29 cellular contexts compared by ENCODE assay signal in the genomic region with DNA sequence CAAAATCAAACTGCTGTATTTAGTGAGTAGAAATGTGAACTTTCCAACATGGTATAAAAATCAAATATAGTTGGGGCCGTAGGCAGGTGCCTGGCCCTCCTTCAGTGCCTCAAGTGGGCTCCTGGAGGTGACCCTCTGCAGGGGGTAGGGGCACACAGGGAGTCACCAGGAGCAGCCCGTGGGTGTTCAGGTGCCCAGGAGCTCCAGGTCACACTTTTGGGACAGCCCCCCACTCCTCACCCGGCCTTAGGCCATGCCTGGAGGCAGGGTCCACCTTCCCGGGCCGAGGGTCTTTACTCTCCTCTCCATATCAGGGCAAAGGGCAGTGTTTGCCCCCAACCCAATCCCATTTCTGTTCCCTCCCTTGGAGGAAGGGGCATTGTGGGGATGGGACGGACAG.
DNase-seq lines count a peak whose midpoint lies in the region; ATAC-seq and TF ChIP-seq lines count a peak whose summit lies in the region.
"Had no signal": no experiment of that assay in that cellular context is flagged by ENCODE, and none has a peak within 500 bp of the region (broad histone marks: within the 10 kb centered on the region; RNA-seq: fewer than 3 reads in every experiment).

No MANE protein-coding gene starts in this region.

- H2AFZ ChIP-seq in HCT116 (ENCODE audit: low read depth, low read length, poor library complexity, severe bottlenecking) = no peak overlapping the region

- no peaks in the 10 kb centered on the region for H4K20me1 ChIP-seq in HCT116 (ENCODE audit: insufficient read depth)
- H4K20me1 ChIP-seq: BLaER1; BLaER1 treated with 17β-estradiol and CSF1 and Interleukin-3, amounts not matched to agents 10 nM and 100 nM had no signal

- peaks cover 26% of the 10 kb centered on the region for H3K79me2 ChIP-seq in HCT116 (ENCODE audit: insufficient read depth, low read length)

- no peaks in the 10 kb centered on the region for H3K9me2 ChIP-seq in HCT116 (ENCODE audit: insufficient read depth)

- TF ChIP-seq CTCF in HCT116 (IDR thresholded peaks at IDR 0.05 in 2 of 3, conservative IDR thresholded peaks at IDR 0.05 in 1 of 3; ENCODE audit: borderline replicate concordance in 1 of 3, insufficient read depth in 1 of 3, low read depth in 2 of 3, low read length in 2 of 3) = no peak
- TF ChIP-seq CTCF in upper lobe of right lung (IDR thresholded peaks at IDR 0.05) = no peak

- intact Hi-C loops in HCT116 (cut with micrococcal nuclease) (no loop called here), upper lobe of right lung (cut with DNase I) (no loop called here)

- peaks cover 5 to 17% of the 10 kb centered on the region in 2 experiments; a peak in 1 of 4 replicates for H3K9me3 ChIP-seq in HCT116 (ENCODE audit: control insufficient read depth in 1 of 2, insufficient read depth in 1 of 2, low read depth in 1 of 2, low read length in 2 of 2)
- H3K9me3 ChIP-seq in upper lobe of right lung = no peaks in the 10 kb centered on the region
- H3K9me3 ChIP-seq: BE2C, Caco-2 had no signal

- RAD21 ChIA-PET in HCT116 (lab: Charles Lee; ENCODE audit: low non-redundant PET in 1 of 2, low total read pairs in 2 of 2, uncharacterized antibody in 2 of 2, unreplicated experiment in 2 of 2) = no interaction called here

- H3K4me3 ChIP-seq in HCT116 (replicated peaks in 1 of 2; ENCODE audit: low read depth in 1 of 2, low read length in 2 of 2) (no peak overlapping the region), upper lobe of right lung (no peak overlapping the region)
- H3K4me3 ChIP-seq: A549; BLaER1; BLaER1 treated with 17β-estradiol and CSF1 and Interleukin-3, amounts not matched to agents 10 nM and 100 nM had no signal

- CTCF ChIA-PET in HCT116 (lab: Charles Lee) = no interaction called here

- no peak for ATAC-seq in HCT116
- peak; percentile 33 for ATAC-seq in upper lobe of right lung
- ATAC-seq: A549; CD8-positive, alpha-beta T cell had no signal

- H3K36me3 ChIP-seq in HCT116 (ENCODE audit: control insufficient read depth in 1 of 2, insufficient read depth in 2 of 2, low read length in 2 of 2) (no peaks in the 10 kb centered on the region; a peak in 1 of 4 replicates), upper lobe of right lung (no peaks in the 10 kb centered on the region)
- H3K36me3 ChIP-seq: BE2C; BLaER1; BLaER1 treated with 17β-estradiol and CSF1 and Interleukin-3, amounts not matched to agents 10 nM and 100 nM had no signal

- no peak overlapping the region for H3K9ac ChIP-seq in HCT116 (ENCODE audit: low read length)
- H3K9ac ChIP-seq: BLaER1; BLaER1 treated with 17β-estradiol and CSF1 and Interleukin-3, amounts not matched to agents 10 nM and 100 nM had no signal

- TF ChIP-seq RAD21 in HCT116 (IDR thresholded peaks at IDR 0.05; ENCODE audit: low read depth) = no peak

- DNase-seq in HCT116 (ENCODE audit: low read depth, low spot score) = no peak
- no peak for DNase-seq in upper lobe of right lung
- DNase-seq in NCI-H2029 (lab: John Stamatoyannopoulos, UW) = no peak
- no peak for DNase-seq in NCI-H1092 treated with DMSO at 0.1 percent for 48 hours (lab: John Stamatoyannopoulos, UW)
- DNase-seq: 8988T; ACHN; AML-193; BE2C; C1 segment of cervical spinal cord; Caco-2; Calu3; CD4-positive, alpha-beta memory T cell; CD4-positive, alpha-beta T cell; CD4-positive, CD25-positive, alpha-beta regulatory T cell; CD8-positive, alpha-beta memory T cell; CD8-positive, alpha-beta T cell; COR-L47; DMS 273 treated with DMSO at 0.1 percent for 48 hours; DMS153; DMS53; DMS79; DMS79 treated with DMSO at 0.1 percent for 48 hours; DND-41; EL had no signal

- no peak for TF ChIP-seq POLR2A in HCT116 (IDR thresholded peaks at IDR 0.05; ENCODE audit: borderline replicate concordance, extremely low read depth, insufficient read depth, insufficient read length)

- peaks cover 44 to 48% of the 10 kb centered on the region in 2 experiments for H3K4me1 ChIP-seq in HCT116 (ENCODE audit: control insufficient read depth in 1 of 2, insufficient read depth in 2 of 2, low read length in 2 of 2)
- H3K4me1 ChIP-seq in upper lobe of right lung = no peaks in the 10 kb centered on the region
- H3K4me1 ChIP-seq: BE2C; BLaER1; BLaER1 treated with 17β-estradiol and CSF1 and Interleukin-3, amounts not matched to agents 10 nM and 100 nM; Caco-2 had no signal

- POLR2A ChIA-PET in HCT116 (lab: Charles Lee) = interaction anchor here (0.7 kb wide), 1 partner anchor 17 kb away, joined by 3 read pairs; no protein-coding TSS in a partner anchor

- no peak overlapping the region for H3K4me2 ChIP-seq in HCT116 (ENCODE audit: low read length)
- H3K4me2 ChIP-seq: A549; BLaER1; BLaER1 treated with 17β-estradiol and CSF1 and Interleukin-3, amounts not matched to agents 10 nM and 100 nM had no signal

- H3K27me3 ChIP-seq in HCT116 (ENCODE audit: insufficient read depth, low read length) (no peaks in the 10 kb centered on the region), upper lobe of right lung (no peaks in the 10 kb centered on the region)
- H3K27me3 ChIP-seq: BLaER1; BLaER1 treated with 17β-estradiol and CSF1 and Interleukin-3, amounts not matched to agents 10 nM and 100 nM had no signal

- H3K27ac ChIP-seq in HCT116 (ENCODE audit: low read depth, low read length) = peak overlapping the region; percentile 99
- H3K27ac ChIP-seq in upper lobe of right lung = no peak overlapping the region
- H3K27ac ChIP-seq: 22Rv1; BLaER1; BLaER1 treated with 17β-estradiol and CSF1 and Interleukin-3, amounts not matched to agents 10 nM and 100 nM; C4-2B had no signal

- no TSS peak for BruUV-seq in HCT116 (replicated peaks; lab: Mats Ljungman, UMichigan)

TF ChIP-seq in HCT116, 20 proteins besides CTCF, POLR2A, EP300 and RAD21:
- TF ChIP-seq POLR2AphosphoS5 (IDR thresholded peaks at IDR 0.05; ENCODE audit: low read depth, low read length) = no peak
- TF ChIP-seq SIN3A (IDR thresholded peaks at IDR 0.05; ENCODE audit: low read depth) = no peak
- TF ChIP-seq FOSL1 (IDR thresholded peaks at IDR 0.05; ENCODE audit: low read depth) = no peak
- TF ChIP-seq, protein P1, sequence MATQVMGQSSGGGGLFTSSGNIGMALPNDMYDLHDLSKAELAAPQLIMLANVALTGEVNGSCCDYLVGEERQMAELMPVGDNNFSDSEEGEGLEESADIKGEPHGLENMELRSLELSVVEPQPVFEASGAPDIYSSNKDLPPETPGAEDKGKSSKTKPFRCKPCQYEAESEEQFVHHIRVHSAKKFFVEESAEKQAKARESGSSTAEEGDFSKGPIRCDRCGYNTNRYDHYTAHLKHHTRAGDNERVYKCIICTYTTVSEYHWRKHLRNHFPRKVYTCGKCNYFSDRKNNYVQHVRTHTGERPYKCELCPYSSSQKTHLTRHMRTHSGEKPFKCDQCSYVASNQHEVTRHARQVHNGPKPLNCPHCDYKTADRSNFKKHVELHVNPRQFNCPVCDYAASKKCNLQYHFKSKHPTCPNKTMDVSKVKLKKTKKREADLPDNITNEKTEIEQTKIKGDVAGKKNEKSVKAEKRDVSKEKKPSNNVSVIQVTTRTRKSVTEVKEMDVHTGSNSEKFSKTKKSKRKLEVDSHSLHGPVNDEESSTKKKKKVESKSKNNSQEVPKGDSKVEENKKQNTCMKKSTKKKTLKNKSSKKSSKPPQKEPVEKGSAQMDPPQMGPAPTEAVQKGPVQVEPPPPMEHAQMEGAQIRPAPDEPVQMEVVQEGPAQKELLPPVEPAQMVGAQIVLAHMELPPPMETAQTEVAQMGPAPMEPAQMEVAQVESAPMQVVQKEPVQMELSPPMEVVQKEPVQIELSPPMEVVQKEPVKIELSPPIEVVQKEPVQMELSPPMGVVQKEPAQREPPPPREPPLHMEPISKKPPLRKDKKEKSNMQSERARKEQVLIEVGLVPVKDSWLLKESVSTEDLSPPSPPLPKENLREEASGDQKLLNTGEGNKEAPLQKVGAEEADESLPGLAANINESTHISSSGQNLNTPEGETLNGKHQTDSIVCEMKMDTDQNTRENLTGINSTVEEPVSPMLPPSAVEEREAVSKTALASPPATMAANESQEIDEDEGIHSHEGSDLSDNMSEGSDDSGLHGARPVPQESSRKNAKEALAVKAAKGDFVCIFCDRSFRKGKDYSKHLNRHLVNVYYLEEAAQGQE (IDR thresholded peaks at IDR 0.05; ENCODE audit: low read depth) = no peak
- TF ChIP-seq CEBPB (IDR thresholded peaks at IDR 0.05; ENCODE audit: low read depth) = no peak
- no peak for TF ChIP-seq EZH2phosphoT487 (IDR thresholded peaks at IDR 0.05; ENCODE audit: borderline replicate concordance)
